ENCODE assay signal across 7 cellular contexts in the genomic region with DNA sequence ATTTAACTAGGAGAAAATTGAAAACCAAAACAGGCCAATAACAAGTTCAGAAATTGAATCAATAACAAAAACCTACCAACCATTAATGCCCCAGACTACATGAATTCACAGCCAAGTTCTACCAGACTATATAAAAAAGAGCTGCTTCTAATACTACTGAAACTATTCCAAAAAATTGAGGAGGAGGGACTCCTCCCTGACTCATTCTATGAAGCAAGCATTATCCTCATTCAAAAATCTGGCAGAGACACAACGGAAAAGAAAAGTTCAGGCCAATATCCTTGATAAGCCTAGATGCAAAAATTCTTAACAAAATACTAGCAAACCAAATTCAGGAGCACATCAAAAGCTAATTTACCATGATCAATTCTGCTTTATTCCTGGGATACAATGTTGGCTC.
"Had no signal": no experiment of that assay in that cellular context is flagged by ENCODE, and none has a peak within 500 bp of the region (broad histone marks: within the 10 kb centered on the region; RNA-seq: fewer than 3 reads in every experiment).

No MANE protein-coding gene starts in this region.

- H3K27ac ChIP-seq: GM23248 had no signal

- H3K4me3 Mint-ChIP-seq: HFFc6 had no signal

- H3K9me3 ChIP-seq: HAP-1 had no signal

- H3K27ac Mint-ChIP-seq: HFFc6 had no signal

- DNase-seq: GM23248, GOT3, H7, HFFc6, IMR-90 had no signal

- H3K4me3 ChIP-seq: GM23248, HAP-1 had no signal

- H3K36me3 ChIP-seq: HAP-1 had no signal

- H3K4me1 ChIP-seq: HAP-1 had no signal

- ATAC-seq: HCT116 had no signal
